8 cellular contexts compared by ENCODE assay signal in genomic region chr10:91493313-91493712, GRCh38.
DNase-seq lines count a peak whose midpoint lies in the region; ATAC-seq and TF ChIP-seq lines count a peak whose summit lies in the region.

No MANE protein-coding gene starts in this region.

- no peaks in the 10 kb centered on the region for H3K27me3 ChIP-seq in AG04450 (ENCODE audit: control insufficient read depth, insufficient read depth, low read length)

- ATAC-seq in GM19328 (IDR thresholded peaks at IDR 0.05; ENCODE audit: unreplicated experiment) (no peak), GM21367 (IDR thresholded peaks at IDR 0.05; ENCODE audit: unreplicated experiment) (no peak)

- H3K4me3 ChIP-seq in AG04450 (ENCODE audit: low read depth, low read length): no peak overlapping the region
- no peak overlapping the region for H3K4me3 ChIP-seq in astrocyte of the cerebellum (ENCODE audit: low read depth, low read length)

- no peak for DNase-seq in AG04450 (ENCODE audit: low read depth, low spot score)
- DNase-seq in HuH-7 (ENCODE audit: low spot score): peak; percentile 48
- DNase-seq in astrocyte of the cerebellum (ENCODE audit: low read depth): peak; percentile 16
- DNase-seq in kidney tubule cell (ENCODE audit: low spot score): peak; percentile 51
- no peak for DNase-seq in NCI-H524 (lab: John Stamatoyannopoulos, UW)
- DNase-seq in NCI-H1048 (lab: John Stamatoyannopoulos, UW): no peak

- H3K27ac ChIP-seq in AG04450 (ENCODE audit: low read depth, low read length): no peak overlapping the region

- in situ Hi-C loops in astrocyte of the cerebellum (cut with HindIII; ENCODE audit: low sequenced_read_pairs): no loop called here

- POLR2A ChIA-PET in AG04450 (lab: Yijun Ruan, JAX): interaction anchor here (1.0 kb wide), 1 partner anchor 140 kb away, joined by 4 read pairs; the partner anchor contains the start of gene PPP1R3C

- CTCF ChIA-PET in AG04450 (lab: Charles Lee): interaction anchor here (0.7 to 6.6 kb wide), 13 partner anchors 19 to 420 kb away, joined by 3 to 105 read pairs (median 4); partner anchors contain the start of gene PPP1R3C

- TF ChIP-seq CTCF in AG04450 (IDR thresholded peaks at IDR 0.05; ENCODE audit: low read depth, low read length) (peak; percentile 38), astrocyte of the cerebellum (IDR thresholded peaks at IDR 0.05; ENCODE audit: low read depth, low read length, missing control alignments) (no peak)

- no peaks in the 10 kb centered on the region for H3K9me3 ChIP-seq in AG04450 (ENCODE audit: control insufficient read depth, insufficient read depth, low read length)

Comparison
In these comparisons a context has a peak if more than half of its experiments do, and no peak if none do; other contexts are left out.
1. DNase-seq: peak in HuH-7 (single experiment), astrocyte of the cerebellum (single experiment) and kidney tubule cell (single experiment); none in AG04450 (single experiment), NCI-H524 (0 of 2) and NCI-H1048 (single experiment).